21 cellular contexts compared by ENCODE assay signal in the genomic region with DNA sequence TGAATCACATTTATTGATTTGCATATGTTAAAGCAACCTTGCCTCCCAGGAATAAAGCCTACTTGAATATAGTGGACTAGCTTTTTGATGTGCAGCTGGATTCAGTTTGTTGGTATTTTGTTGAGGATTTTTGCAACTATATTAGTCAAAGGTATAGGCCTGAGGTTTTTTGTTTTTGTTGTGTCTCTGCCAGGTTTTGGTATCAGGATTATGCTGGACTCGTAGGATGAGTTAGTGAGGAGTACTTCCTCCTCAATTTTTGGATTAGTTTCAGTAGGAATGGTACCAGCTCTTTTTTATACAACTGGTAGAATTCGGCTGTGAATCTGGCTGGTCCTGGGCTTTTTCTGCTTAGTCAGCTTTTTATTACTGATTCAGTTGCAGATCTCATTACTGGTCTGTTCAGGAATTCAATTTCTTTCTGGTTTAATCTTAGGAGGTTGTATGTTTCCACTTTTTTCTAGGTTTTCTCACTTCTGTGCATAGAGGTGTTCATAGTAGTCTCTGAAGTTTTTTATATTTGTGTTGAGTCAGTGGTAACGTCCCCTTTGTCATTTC.
DNase-seq lines count a peak whose midpoint lies in the region; TF ChIP-seq lines count a peak whose summit lies in the region.
"Had no signal": no experiment of that assay in that cellular context is flagged by ENCODE, and none has a peak within 500 bp of the region (broad histone marks: within the 10 kb centered on the region; RNA-seq: fewer than 3 reads in every experiment).

No MANE protein-coding gene starts in this region.

- no peak overlapping the region for H3K14ac ChIP-seq in neuronal stem cell (ENCODE audit: low read length)

- peak; percentile 5 for DNase-seq in EL
- DNase-seq in LHCN-M2 (ENCODE audit: low read depth), result peak; percentile 21
- DNase-seq in brain microvascular endothelial cell, result peak; percentile 29
- DNase-seq in fibroblast of the aortic adventitia (ENCODE audit: low read depth), result peak; percentile 10
- DNase-seq in stimulated activated CD8-positive, alpha-beta memory T cell treated with anti-CD3 and anti-CD28 coated beads, Interleukin-4, amount 100 ng/mL, for 48 hours, result no peak
- no peak for DNase-seq in neuronal stem cell (ENCODE audit: low spot score)
- DNase-seq in DMS114 treated with DMSO at 0.1 percent for 48 hours (lab: John Stamatoyannopoulos, UW; ENCODE audit: unreplicated experiment), result no peak
- no peak for DNase-seq in NCI-H345 treated with DMSO at 0.1 percent for 48 hours (lab: John Stamatoyannopoulos, UW; ENCODE audit: unreplicated experiment)
- DNase-seq: BE2C; H9; HFFc6; MM.1S; NCI-H1048; NCI-H1417 treated with DMSO at 0.1 percent for 48 hours; NCI-H187; NCI-H510A treated with DMSO at 0.1 percent for 48 hours; NCI-H748 treated with DMSO at 0.1 percent for 48 hours; NK-92 treated with Interleukin-12 subunit alpha and Interleukin-12 subunit beta, amount 100 ng/mL, for 24 hours; SIG-M5 had no signal

- no peaks in the 10 kb centered on the region for H3K36me3 ChIP-seq in brain microvascular endothelial cell (replicated peaks)
- no peaks in the 10 kb centered on the region for H3K36me3 ChIP-seq in neuronal stem cell (replicated peaks in 1 of 2; ENCODE audit: control insufficient read depth in 2 of 2, insufficient read depth in 2 of 2, low read length in 2 of 2)
- H3K36me3 ChIP-seq: BE2C had no signal

- H4K8ac ChIP-seq in neuronal stem cell (ENCODE audit: low read depth, low read length), result no peak overlapping the region

- H3K18ac ChIP-seq in neuronal stem cell (ENCODE audit: low read length), result no peak overlapping the region

- H3K4me1 ChIP-seq in neuronal stem cell (ENCODE audit: control insufficient read depth in 2 of 2, insufficient read depth in 1 of 2, low read depth in 1 of 2, low read length in 2 of 2), result peaks cover 0 to under 1% of the 10 kb centered on the region in 2 donors
- H3K4me1 ChIP-seq: BE2C had no signal

- no peak overlapping the region for H3K4me2 ChIP-seq in neuronal stem cell (ENCODE audit: insufficient read depth, low read length, poor library complexity, severe bottlenecking)

- no peaks in the 10 kb centered on the region for H3K27me3 ChIP-seq in brain microvascular endothelial cell (replicated peaks)
- H3K27me3 ChIP-seq in neuronal stem cell (ENCODE audit: control insufficient read depth in 3 of 3, insufficient read depth in 3 of 3, low read depth in 1 of 3, low read length in 3 of 3), result no peaks in the 10 kb centered on the region
- H3K27me3 ChIP-seq: BE2C had no signal

- H3K23ac ChIP-seq in neuronal stem cell (ENCODE audit: low read depth, low read length, poor library complexity), result no peak overlapping the region

- H3K9me3 ChIP-seq in neuronal stem cell (replicated peaks in 1 of 2; ENCODE audit: control insufficient read depth in 2 of 2, insufficient read depth in 1 of 2, low read depth in 1 of 2, low read length in 2 of 2), result peaks cover 0 to 2% of the 10 kb centered on the region in 2 donors
- H3K9me3 ChIP-seq: BE2C had no signal

- in situ Hi-C loops in brain microvascular endothelial cell (cut with HindIII; ENCODE audit: low pct_ligation_motif_present, low sequenced_read_pairs), result no loop called here

- H3K27ac ChIP-seq in brain microvascular endothelial cell, result no peak overlapping the region
- H3K27ac ChIP-seq in neuronal stem cell (replicated peaks; ENCODE audit: low read length), result no peak overlapping the region
- H3K27ac ChIP-seq: HL-60, RWPE1 had no signal

- no CpG with 5 or more reads among the region's 3 CpGs for WGBS in neuronal stem cell (ENCODE audit: extremely low coverage in 2 of 2, insufficient read length in 2 of 2, insufficient replicate concordance in 1 of 2), 2 donors

- H2BK120ac ChIP-seq in neuronal stem cell (ENCODE audit: low read depth, low read length), result no peak overlapping the region

- no peak overlapping the region for H2BK12ac ChIP-seq in neuronal stem cell (ENCODE audit: low read length)

- H3K4me3 ChIP-seq in brain microvascular endothelial cell (ENCODE audit: low read depth, low read length) (no peak overlapping the region), fibroblast of the aortic adventitia (ENCODE audit: low read depth, low read length) (no peak overlapping the region), neuronal stem cell (ENCODE audit: low read length in 2 of 2) (no peak overlapping the region)

- TF ChIP-seq CTCF in brain microvascular endothelial cell (IDR thresholded peaks at IDR 0.05; ENCODE audit: low read depth, low read length, missing control alignments) (no peak), fibroblast of the aortic adventitia (IDR thresholded peaks at IDR 0.05; ENCODE audit: insufficient read depth, low read length) (no peak)

- H3K4ac ChIP-seq in neuronal stem cell (ENCODE audit: low read length), result no peak overlapping the region

- no peak overlapping the region for H2BK5ac ChIP-seq in neuronal stem cell (ENCODE audit: low read length)

- H2AFZ ChIP-seq in neuronal stem cell (ENCODE audit: low read length), result no peak overlapping the region

- H3K9ac ChIP-seq in neuronal stem cell (ENCODE audit: low read depth, low read length, poor library complexity), result no peak overlapping the region

- no peak overlapping the region for H2AK5ac ChIP-seq in neuronal stem cell (ENCODE audit: low read depth, low read length)

- H4K91ac ChIP-seq in neuronal stem cell (ENCODE audit: low read depth, low read length, poor library complexity), result no peak overlapping the region

- no peak overlapping the region for H2BK15ac ChIP-seq in neuronal stem cell (ENCODE audit: low read length)

- no peaks in the 10 kb centered on the region for H3K79me1 ChIP-seq in neuronal stem cell (ENCODE audit: low read depth, low read length)

Comparison
In these comparisons a context has a peak if more than half of its experiments do, and no peak if none do; other contexts are left out.
1. DNase-seq: peak in EL (single experiment), LHCN-M2 (single experiment), brain microvascular endothelial cell (single experiment) and fibroblast of the aortic adventitia (single experiment); none in stimulated activated CD8-positive, alpha-beta memory T cell treated with anti-CD3 and anti-CD28 coated beads, Interleukin-4, amount 100 ng/mL, for 48 hours (single experiment), neuronal stem cell (single experiment), DMS114 treated with DMSO at 0.1 percent for 48 hours (single experiment) and NCI-H345 treated with DMSO at 0.1 percent for 48 hours (single experiment).